Comparison of ENCODE assay signal across 9 cellular contexts in genomic region chr9:125238915-125239446, GRCh38. TPM values are rescaled to one million over a fixed set of nuclear protein-coding genes. Genes with fewer than 3 reads are reported as not detected.
DNase-seq lines count a peak whose midpoint lies in the region; ATAC-seq and TF ChIP-seq lines count a peak whose summit lies in the region.
"Had no signal": no experiment of that assay in that cellular context is flagged by ENCODE, and none has a peak within 500 bp of the region (broad histone marks: within the 10 kb centered on the region; RNA-seq: fewer than 3 reads in every experiment).

No MANE protein-coding gene starts in this region.

- peaks cover 70% of the 10 kb centered on the region for H3K79me2 ChIP-seq in OCI-LY7 (ENCODE audit: insufficient read depth, low read depth, low read length)
- H3K79me2 ChIP-seq in neural progenitor cell (ENCODE audit: low read depth) = peaks cover 66% of the 10 kb centered on the region

- H3K9me2 ChIP-seq in OCI-LY7 (ENCODE audit: insufficient read depth, low read length) = no peaks in the 10 kb centered on the region

- no peak for DNase-seq in CD8-positive, alpha-beta T cell
- no peak for DNase-seq in OCI-LY7 (ENCODE audit: low spot score)
- DNase-seq in effector memory CD4-positive, alpha-beta T cell = no peak
- no peak for DNase-seq in neural progenitor cell (ENCODE audit: low spot score)
- DNase-seq in NCI-H1092 (lab: John Stamatoyannopoulos, UW) = no peak
- DNase-seq in COLO829 (ENCODE audit: low spot score) = no peak
- no peak for DNase-seq in sigmoid colon
- DNase-seq: SHP77 had no signal

- TF ChIP-seq EP300 in sigmoid colon (IDR thresholded peaks at IDR 0.05) = no peak

- H3F3A ChIP-seq in neural progenitor cell (ENCODE audit: low read depth) = peaks cover 57% of the 10 kb centered on the region

- CTCF ChIA-PET in CD8-positive, alpha-beta T cell (lab: Charles Lee) = no interaction called here
- CTCF ChIA-PET in OCI-LY7 (lab: Charles Lee; ENCODE audit: unreplicated experiment) = no interaction called here

- POLR2A ChIA-PET in CD8-positive, alpha-beta T cell (lab: Charles Lee) = interaction anchor here (1.0 kb wide), 1 partner anchor 22 kb away, joined by 3 read pairs; the partner anchor contains the start of gene GAPVD1
- POLR2A ChIA-PET in OCI-LY7 (lab: Charles Lee) = no interaction called here

- peaks cover 21% of the 10 kb centered on the region for H3K36me3 ChIP-seq in CD8-positive, alpha-beta T cell (ENCODE audit: insufficient read depth, low read length)
- H3K36me3 ChIP-seq in OCI-LY7 (ENCODE audit: insufficient read depth, low read length) = peaks cover 68% of the 10 kb centered on the region
- H3K36me3 ChIP-seq in effector memory CD4-positive, alpha-beta T cell (ENCODE audit: control insufficient read depth, insufficient read depth, low read length) = peaks cover 51% of the 10 kb centered on the region
- peaks cover 32% of the 10 kb centered on the region for H3K36me3 ChIP-seq in neural progenitor cell
- peaks cover 23 to 55% (median 31%) of the 10 kb centered on the region in 4 donors for H3K36me3 ChIP-seq in sigmoid colon

- H3K4me3 ChIP-seq in CD8-positive, alpha-beta T cell (ENCODE audit: low read depth, low read length) = peak overlapping the region; percentile 1
- H3K4me3 ChIP-seq in OCI-LY7 (ENCODE audit: low read depth, low read length, poor library complexity, severe bottlenecking) (peak overlapping the region; percentile 96), neural progenitor cell (peak overlapping the region; percentile 87), sigmoid colon (peak overlapping the region in 1 of 4 donors; percentile 90)
- peak overlapping the region; percentile 13 for H3K4me3 ChIP-seq in effector memory CD4-positive, alpha-beta T cell (ENCODE audit: insufficient read depth, low read depth, low read length, poor library complexity, severe bottlenecking)

- peak overlapping the region; percentile 100 for H3K9ac ChIP-seq in neural progenitor cell

- H3K27me3 Mint-ChIP-seq in CD8-positive, alpha-beta T cell (ENCODE audit: low read depth) = no peaks in the 10 kb centered on the region
- H3K27me3 Mint-ChIP-seq in neural progenitor cell (ENCODE audit: insufficient read depth, low read depth) = peaks cover 11% of the 10 kb centered on the region

- no peak for ATAC-seq in CD8-positive, alpha-beta T cell
- ATAC-seq in GM21367 (IDR thresholded peaks at IDR 0.05; ENCODE audit: unreplicated experiment) = no peak

- no peaks in the 10 kb centered on the region for H3K9me3 Mint-ChIP-seq in CD8-positive, alpha-beta T cell
- no peaks in the 10 kb centered on the region for H3K9me3 Mint-ChIP-seq in neural progenitor cell

- no peak for TF ChIP-seq CTCF in CD8-positive, alpha-beta T cell (IDR thresholded peaks at IDR 0.05)
- TF ChIP-seq CTCF in OCI-LY7 (conservative IDR thresholded peaks at IDR 0.05; ENCODE audit: low read length) (no peak), neural progenitor cell (IDR thresholded peaks at IDR 0.05) (no peak), sigmoid colon (IDR thresholded peaks at IDR 0.05) (no peak)

- peaks cover 48% of the 10 kb centered on the region for H4K20me1 ChIP-seq in OCI-LY7 (ENCODE audit: insufficient read depth, low read length)
- H4K20me1 ChIP-seq in neural progenitor cell (ENCODE audit: low read depth) = peaks cover 62% of the 10 kb centered on the region

- peaks cover 77% of the 10 kb centered on the region for H3K36me3 Mint-ChIP-seq in CD8-positive, alpha-beta T cell
- peaks cover 51% of the 10 kb centered on the region for H3K36me3 Mint-ChIP-seq in neural progenitor cell

- H3K9me3 ChIP-seq in CD8-positive, alpha-beta T cell (ENCODE audit: low read length) = no peaks in the 10 kb centered on the region
- H3K9me3 ChIP-seq in OCI-LY7 (ENCODE audit: low read length) = no peaks in the 10 kb centered on the region
- H3K9me3 ChIP-seq in effector memory CD4-positive, alpha-beta T cell (ENCODE audit: control insufficient read depth, low read length) = no peaks in the 10 kb centered on the region
- no peaks in the 10 kb centered on the region for H3K9me3 ChIP-seq in neural progenitor cell (ENCODE audit: low read depth)
- no peaks in the 10 kb centered on the region for H3K9me3 ChIP-seq in sigmoid colon

- no peak for TF ChIP-seq POLR2A in sigmoid colon (IDR thresholded peaks at IDR 0.05)

- peak overlapping the region; percentile 60 for H3K27ac Mint-ChIP-seq in CD8-positive, alpha-beta T cell
- no peak overlapping the region for H3K27ac Mint-ChIP-seq in neural progenitor cell

- H2AFZ ChIP-seq in OCI-LY7 (ENCODE audit: low read length) = no peak overlapping the region
- H2AFZ ChIP-seq in neural progenitor cell (replicated peaks) = no peak overlapping the region

- H3K4me2 ChIP-seq in OCI-LY7 (ENCODE audit: low read length) = peak overlapping the region; percentile 74
- H3K4me2 ChIP-seq in neural progenitor cell = peak overlapping the region; percentile 92

- peaks cover 56% of the 10 kb centered on the region for H3K4me1 ChIP-seq in CD8-positive, alpha-beta T cell (ENCODE audit: insufficient read depth, low read length)
- H3K4me1 ChIP-seq in OCI-LY7 (ENCODE audit: insufficient read depth, low read length, poor library complexity, severe bottlenecking) (peaks cover 51% of the 10 kb centered on the region), neural progenitor cell (peaks cover 28% of the 10 kb centered on the region), sigmoid colon (peaks cover 0 to 71% (median 67%) of the 10 kb centered on the region in 4 donors)
- H3K4me1 ChIP-seq in effector memory CD4-positive, alpha-beta T cell (ENCODE audit: control insufficient read depth, insufficient read depth, low read length, poor library complexity, severe bottlenecking) = peaks cover 36% of the 10 kb centered on the region

- no peak overlapping the region for H3K27ac ChIP-seq in CD8-positive, alpha-beta T cell (ENCODE audit: low read depth, low read length)
- H3K27ac ChIP-seq in OCI-LY7 (ENCODE audit: low read depth, low read length, poor library complexity, severe bottlenecking) (no peak overlapping the region), neural progenitor cell (no peak overlapping the region), sigmoid colon (peak overlapping the region in 2 of 4 donors; percentile 99 to 100)
- H3K27ac ChIP-seq in effector memory CD4-positive, alpha-beta T cell (ENCODE audit: insufficient read depth, low read length, poor library complexity, severe bottlenecking) = peak overlapping the region; percentile 21

- intact Hi-C loops in CD8-positive, alpha-beta T cell (cut with DNase I, micrococcal nuclease) = no loop called here
- intact Hi-C loops in OCI-LY7 (cut with micrococcal nuclease; ENCODE audit: unreplicated experiment) = no loop called here
- intact Hi-C loops in sigmoid colon (cut with DNase I) = no loop called here

- H3K4me3 Mint-ChIP-seq in CD8-positive, alpha-beta T cell = peak overlapping the region; percentile 97
- peak overlapping the region; percentile 98 for H3K4me3 Mint-ChIP-seq in neural progenitor cell

- no peaks in the 10 kb centered on the region for H3K27me3 ChIP-seq in CD8-positive, alpha-beta T cell (ENCODE audit: insufficient read depth, low read length)
- no peaks in the 10 kb centered on the region for H3K27me3 ChIP-seq in effector memory CD4-positive, alpha-beta T cell (replicated peaks; ENCODE audit: control insufficient read depth, insufficient read depth, low read length, poor library complexity, severe bottlenecking)
- H3K27me3 ChIP-seq in neural progenitor cell = no peaks in the 10 kb centered on the region
- no peaks in the 10 kb centered on the region for H3K27me3 ChIP-seq in sigmoid colon

- 88 to 90% methylated on average over 14 of the region's 14 CpGs for WGBS in sigmoid colon, 2 donors

- BruUV-seq in OCI-LY7 (replicated peaks; lab: Mats Ljungman, UMichigan) = no TSS peak

- peaks cover 62% of the 10 kb centered on the region for H3K4me1 Mint-ChIP-seq in CD8-positive, alpha-beta T cell (ENCODE audit: low read depth)
- H3K4me1 Mint-ChIP-seq in neural progenitor cell = peaks cover 43% of the 10 kb centered on the region

RNA-seq across cellular contexts. Expression of gene HSPA5, which starts 2.2 kb away (rescaled TPM):
- 100 to 1,000 TPM; 354 to 372 TPM for total RNA-seq in CD8-positive, alpha-beta T cell
- total RNA-seq in OCI-LY7 (2014; rRNA removed; shearing (Covaris generic)) = 49.0 and 52.1 TPM in 2 replicates
- total RNA-seq in OCI-LY7 (2022) (115 and 150 TPM in 2 replicates), neural progenitor cell (ENCODE audit: low replicate concordance) (39.1 and 44.2 TPM in 2 replicates), sigmoid colon (10 to 100 TPM; 46.5 to 65.4 (median 58.7) TPM)
- polyA plus RNA-seq in sigmoid colon = 100 to 1,000 TPM in 1 of 3 donors, 10 to 100 TPM in 2; 15.6 to 208 (median 79.3) TPM

RNA-seq across cellular contexts. Expression of gene GAPVD1, which starts 22.6 kb away (rescaled TPM):
- total RNA-seq in CD8-positive, alpha-beta T cell = 10 to 100 TPM; 81.0 to 84.1 TPM
- total RNA-seq in OCI-LY7 (2014; rRNA removed; shearing (Covaris generic)) = 29.6 and 36.0 TPM in 2 replicates
- total RNA-seq in OCI-LY7 (2022) = 41.1 and 44.5 TPM in 2 replicates
- 33.1 and 43.5 TPM in 2 replicates for total RNA-seq in neural progenitor cell (ENCODE audit: low replicate concordance)
- 100 to 1,000 TPM in 1 of 4 donors, 10 to 100 TPM in 3; 44.9 to 182 (median 54.3) TPM for total RNA-seq in sigmoid colon
- polyA plus RNA-seq in sigmoid colon = 10 to 100 TPM in 1 of 3 donors, 1 to 10 TPM in 2; 3.0 to 12.7 (median 5.1) TPM

RNA-seq across cellular contexts. Expression of gene RABEPK, which starts 38.6 kb away (rescaled TPM):
- 1 to 10 TPM; 6.2 to 6.9 TPM for total RNA-seq in CD8-positive, alpha-beta T cell
- 16.2 and 27.0 TPM in 2 replicates for total RNA-seq in OCI-LY7 (2014; rRNA removed; shearing (Covaris generic))
- total RNA-seq in OCI-LY7 (2022) = 22.9 and 23.9 TPM in 2 replicates
- 7.8 and 12.4 TPM in 2 replicates for total RNA-seq in neural progenitor cell (ENCODE audit: low replicate concordance)
- 10 to 100 TPM in 3 of 4 donors, 1 to 10 TPM in 1; 9.4 to 18.6 (median 14.9) TPM for total RNA-seq in sigmoid colon
- polyA plus RNA-seq in sigmoid colon = 10 to 100 TPM; 16.2 to 24.4 (median 18.3) TPM

RNA-seq across cellular contexts. Expression of gene PPP6C, which starts 49.4 kb away (rescaled TPM):
- total RNA-seq in CD8-positive, alpha-beta T cell = 10 to 100 TPM; 37.8 to 38.3 TPM
- total RNA-seq in OCI-LY7 (2014; rRNA removed; shearing (Covaris generic)) = 18.9 and 21.4 TPM in 2 replicates
- total RNA-seq in OCI-LY7 (2022) (51.9 and 55.1 TPM in 2 replicates), neural progenitor cell (ENCODE audit: low replicate concordance) (41.7 and 61.7 TPM in 2 replicates), sigmoid colon (10 to 100 TPM; 24.9 to 34.6 (median 31.5) TPM)
- polyA plus RNA-seq in sigmoid colon = 10 to 100 TPM; 24.8 to 41.6 (median 37.8) TPM
